ENCODE assay signal across 15 cellular contexts in the genomic region with DNA sequence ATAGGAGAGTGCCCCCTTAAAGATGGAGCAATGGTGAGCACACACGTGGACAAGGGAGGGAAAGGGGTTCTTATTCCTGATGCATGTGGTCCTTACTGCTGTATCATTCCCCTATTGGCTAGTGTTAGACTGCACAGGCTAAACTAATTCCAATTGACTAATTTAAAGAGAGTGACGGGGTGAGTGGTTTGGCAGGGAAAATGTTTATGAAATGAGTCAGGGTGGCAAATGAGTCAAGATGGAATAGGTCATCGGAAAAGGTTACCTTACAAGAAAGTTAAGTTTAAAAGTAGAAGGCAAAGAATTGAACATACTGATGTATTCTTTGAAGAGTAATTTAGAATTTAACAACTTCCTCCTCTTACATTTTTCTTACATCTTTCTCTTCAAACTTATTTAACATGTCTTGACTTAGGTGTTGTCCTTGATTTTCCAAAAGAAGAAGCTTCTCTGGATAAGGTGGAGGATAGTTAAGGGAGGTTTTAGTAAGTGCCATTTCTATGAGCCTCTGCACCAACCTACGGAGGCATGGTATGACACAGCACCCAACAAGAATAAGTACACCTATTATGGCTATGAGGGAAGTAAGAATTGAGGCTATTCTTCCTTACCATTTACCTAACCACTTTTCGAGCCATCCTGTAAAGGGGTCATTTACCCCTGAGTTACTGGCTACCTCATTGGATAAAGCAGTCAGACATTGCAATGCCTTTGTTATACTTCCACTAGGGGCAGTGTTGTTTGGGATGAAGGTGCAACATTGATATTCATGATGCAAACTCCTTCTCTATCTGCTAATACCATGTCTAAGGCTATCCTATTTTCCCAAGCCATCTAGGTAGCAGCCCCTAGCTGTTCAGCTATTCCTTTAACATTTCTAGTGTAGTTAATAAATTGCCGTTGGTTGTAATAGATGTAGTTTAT.
A peak's percentile ranks its signal among the peaks of the same experiment; 100 is the strongest.
DNase-seq lines count a peak whose midpoint lies in the region; ATAC-seq, FAIRE-seq and TF ChIP-seq lines count a peak whose summit lies in the region.
"Had no signal": no experiment of that assay in that cellular context is flagged by ENCODE, and none has a peak within 500 bp of the region (broad histone marks: within the 10 kb centered on the region; RNA-seq: fewer than 3 reads in every experiment).

No MANE protein-coding gene starts in this region.

- ATAC-seq in foreskin keratinocyte = peak; percentile 71
- ATAC-seq in GM18861 (IDR thresholded peaks at IDR 0.05; ENCODE audit: unreplicated experiment) = no peak
- ATAC-seq in GM21619 (IDR thresholded peaks at IDR 0.05; ENCODE audit: unreplicated experiment) = no peak
- ATAC-seq: stimulated activated naive CD8-positive, alpha-beta T cell treated with anti-CD3 and anti-CD28 coated beads, Interleukin-15, amount 100 ng/mL, for 72 hours had no signal

- peak; percentile 90 for FAIRE-seq in RCC 7860 (lab: Jason Lieb, UNC)

- H3K27me3 ChIP-seq in foreskin keratinocyte = no peaks in the 10 kb centered on the region

- H3K4me3 ChIP-seq in HFF-Myc (replicated peaks; ENCODE audit: low read depth, low read length) = no peak overlapping the region
- H3K4me3 ChIP-seq: HAP-1 had no signal

- no peak overlapping the region for H3K27ac ChIP-seq in foreskin keratinocyte

- no peaks in the 10 kb centered on the region for H3K4me1 ChIP-seq in foreskin keratinocyte

- TF ChIP-seq CTCF in HFF-Myc (IDR thresholded peaks at IDR 0.05; ENCODE audit: low read depth, low read length, missing control alignments) (peak; percentile 15), foreskin keratinocyte (conservative IDR thresholded peaks at IDR 0.05) (no peak)

- DNase-seq in CMK (ENCODE audit: low read depth) (peak; percentile 7), HFF-Myc (ENCODE audit: extremely low read depth, low read depth) (no peak), RCC 7860 (ENCODE audit: low spot score) (peak; percentile 72), foreskin keratinocyte (peak in 1 of 2 donors; percentile 28), GM19240 (ENCODE audit: insufficient read length, low spot score) (no peak)
- DNase-seq in activated T-cell treated with anti-CD3 and anti-CD28 coated beads, Interleukin-2, amount 50 U/mL, for 1 hour = no peak
- DNase-seq: activated CD4-positive, alpha-beta T cell treated with anti-CD3 and anti-CD28 coated beads, Interleukin-2, amount 10 ng/mL, durations not matched to agents 7 days and 5 days; CD4-positive, CD25-positive, alpha-beta regulatory T cell; Kasumi-1; NCI-H446; stimulated activated CD4-positive, alpha-beta T cell treated with anti-CD3 and anti-CD28 coated beads, Interleukin-2, amount 100 ng/mL, for 48 hours; stimulated activated naive CD8-positive, alpha-beta T cell treated with anti-CD3 and anti-CD28 coated beads, Interleukin-15, amount 100 ng/mL, for 72 hours had no signal

Comparison
In these comparisons a context has a peak if more than half of its experiments do, and no peak if none do; other contexts are left out.
1. DNase-seq: peak in CMK (single experiment) and RCC 7860 (single experiment); none in HFF-Myc (single experiment), activated T-cell treated with anti-CD3 and anti-CD28 coated beads, Interleukin-2, amount 50 U/mL, for 1 hour (single experiment) and GM19240 (single experiment).